Comparison of ENCODE assay signal across 19 cellular contexts in genomic region chr9:89532478-89532877, GRCh38. TPM values are rescaled to one million over a fixed set of nuclear protein-coding genes. Genes with fewer than 3 reads are reported as not detected.
DNase-seq lines count a peak whose midpoint lies in the region; ATAC-seq, FAIRE-seq and TF ChIP-seq lines count a peak whose summit lies in the region.
"Had no signal": no experiment of that assay in that cellular context is flagged by ENCODE, and none has a peak within 500 bp of the region (broad histone marks: within the 10 kb centered on the region; RNA-seq: fewer than 3 reads in every experiment).

No MANE protein-coding gene starts in this region.

- POLR2A ChIA-PET in activated CD4-positive, alpha-beta T cell treated with anti-CD3 and anti-CD28 coated beads, Interleukin-2, amount 10 ng/mL, durations not matched to agents 7 days and 5 days (lab: Charles Lee), result interaction anchor here (0.7 kb wide), 2 partner anchors 9 to 11 kb away, joined by 3 read pairs; no protein-coding TSS in a partner anchor

- peaks cover 81% of the 10 kb centered on the region for H3K4me1 ChIP-seq in DND-41 (ENCODE audit: insufficient read depth, low read length)
- H3K4me1 ChIP-seq in mesendoderm (ENCODE audit: control insufficient read depth, low read depth, low read length), result no peaks in the 10 kb centered on the region

- H3K27me3 Mint-ChIP-seq in activated CD4-positive, alpha-beta T cell treated with anti-CD3 and anti-CD28 coated beads, Interleukin-2, amount 10 ng/mL, durations not matched to agents 7 days and 5 days, result no peaks in the 10 kb centered on the region
- H3K27me3 Mint-ChIP-seq: IgD-negative memory B cell had no signal

- no peak overlapping the region for H3K56ac ChIP-seq in mesendoderm (ENCODE audit: low read length)

- H3K27me3 ChIP-seq in DND-41 (ENCODE audit: insufficient read depth, low read length, poor library complexity), result no peaks in the 10 kb centered on the region
- no peaks in the 10 kb centered on the region for H3K27me3 ChIP-seq in dorsolateral prefrontal cortex
- no peaks in the 10 kb centered on the region for H3K27me3 ChIP-seq in mesendoderm (ENCODE audit: insufficient read depth, low read length, poor library complexity)
- H3K27me3 ChIP-seq: BLaER1, spleen had no signal

- no peak overlapping the region for H3K4me2 ChIP-seq in DND-41 (ENCODE audit: insufficient read depth, low read length)
- no peak overlapping the region for H3K4me2 ChIP-seq in mesendoderm (ENCODE audit: low read length)
- H3K4me2 ChIP-seq: BLaER1 had no signal

- intact Hi-C loops in dorsolateral prefrontal cortex (cut with DNase I), result no loop called here

- CTCF ChIA-PET in activated CD4-positive, alpha-beta T cell treated with anti-CD3 and anti-CD28 coated beads, Interleukin-2, amount 10 ng/mL, durations not matched to agents 7 days and 5 days (lab: Charles Lee), result interaction anchor here (2.0 to 5.1 kb wide), 2 partner anchors 10 to 16 kb away, joined by 10 to 23 read pairs; no protein-coding TSS in a partner anchor

- H3K4me3 ChIP-seq in DND-41 (ENCODE audit: low read depth in 1 of 2, low read length in 2 of 2) (no peak overlapping the region), dorsolateral prefrontal cortex (no peak overlapping the region), mesendoderm (ENCODE audit: low read length) (no peak overlapping the region)
- H3K4me3 ChIP-seq: BLaER1, spleen had no signal

- no peak overlapping the region for H2BK5ac ChIP-seq in mesendoderm (ENCODE audit: low read length)

- H3K27ac Mint-ChIP-seq in activated CD4-positive, alpha-beta T cell treated with anti-CD3 and anti-CD28 coated beads, Interleukin-2, amount 10 ng/mL, durations not matched to agents 7 days and 5 days, result peak overlapping the region; percentile 62
- H3K27ac Mint-ChIP-seq: IgD-negative memory B cell, WTC11 had no signal

- peak overlapping the region; percentile 42; the same call in 1 of the 2 replicates for H3K27ac ChIP-seq in DND-41 (ENCODE audit: low read length)
- peak overlapping the region in 55 of 59 donors; percentile 23 to 94 (median 77) for H3K27ac ChIP-seq in dorsolateral prefrontal cortex
- no peak overlapping the region for H3K27ac ChIP-seq in mesendoderm (ENCODE audit: low read depth, low read length)
- H3K27ac ChIP-seq: BLaER1 had no signal

- peaks cover 11% of the 10 kb centered on the region for H3K9me3 Mint-ChIP-seq in activated CD4-positive, alpha-beta T cell treated with anti-CD3 and anti-CD28 coated beads, Interleukin-2, amount 10 ng/mL, durations not matched to agents 7 days and 5 days

- H4K20me1 ChIP-seq in DND-41 (ENCODE audit: insufficient read depth, low read length), result no peaks in the 10 kb centered on the region
- H4K20me1 ChIP-seq: BLaER1 had no signal

- no CpG with 5 or more reads among the region's 4 CpGs for WGBS in mesendoderm (ENCODE audit: extremely low coverage, insufficient coverage, low lambda C conversion rate)

- no peak overlapping the region for H2AFZ ChIP-seq in DND-41 (ENCODE audit: low read depth, low read length)

- no peak overlapping the region for H2AK5ac ChIP-seq in mesendoderm (ENCODE audit: low read length)

- peaks cover 19% of the 10 kb centered on the region for H3K36me3 Mint-ChIP-seq in activated CD4-positive, alpha-beta T cell treated with anti-CD3 and anti-CD28 coated beads, Interleukin-2, amount 10 ng/mL, durations not matched to agents 7 days and 5 days (ENCODE audit: low read depth)
- H3K36me3 Mint-ChIP-seq: IgD-negative memory B cell had no signal

- H3K4me1 Mint-ChIP-seq in activated CD4-positive, alpha-beta T cell treated with anti-CD3 and anti-CD28 coated beads, Interleukin-2, amount 10 ng/mL, durations not matched to agents 7 days and 5 days, result peaks cover 98% of the 10 kb centered on the region

- no peaks in the 10 kb centered on the region for H3K79me1 ChIP-seq in mesendoderm (ENCODE audit: low read length)

- no peak overlapping the region for H2BK15ac ChIP-seq in mesendoderm (replicated peaks; ENCODE audit: low read depth)

- FAIRE-seq in H54 (lab: Jason Lieb, UNC), result no peak

- H3K9ac ChIP-seq in DND-41 (ENCODE audit: low read depth, low read length) (no peak overlapping the region), mesendoderm (ENCODE audit: low read length) (no peak overlapping the region)
- H3K9ac ChIP-seq: BLaER1 had no signal

- no peak overlapping the region for H4K8ac ChIP-seq in mesendoderm (ENCODE audit: low read depth, low read length)

- no peak overlapping the region for H3K4me3 Mint-ChIP-seq in activated CD4-positive, alpha-beta T cell treated with anti-CD3 and anti-CD28 coated beads, Interleukin-2, amount 10 ng/mL, durations not matched to agents 7 days and 5 days
- H3K4me3 Mint-ChIP-seq: IgD-negative memory B cell, WTC11 had no signal

- H2BK120ac ChIP-seq in mesendoderm (ENCODE audit: low read depth, low read length), result no peak overlapping the region

- no peak for TF ChIP-seq CTCF in DND-41 (IDR thresholded peaks at IDR 0.05; ENCODE audit: borderline replicate concordance, extremely low read depth, low read length, poor library complexity, severe bottlenecking)
- no peak for TF ChIP-seq CTCF in dorsolateral prefrontal cortex (IDR thresholded peaks at IDR 0.05 in 54 of 56, conservative IDR thresholded peaks at IDR 0.05 in 2 of 56; ENCODE audit: low read depth in 1 of 56, partially characterized antibody in 56 of 56)

- no peak overlapping the region for H3K4ac ChIP-seq in mesendoderm (ENCODE audit: low read depth, low read length)

- no peak overlapping the region for H3K18ac ChIP-seq in mesendoderm (ENCODE audit: low read length)

- H3K79me2 ChIP-seq in DND-41 (ENCODE audit: insufficient read depth, low read length) (0 out of 2 replicates have a peak, but pooled peaks cover 5% of the 10 kb centered on the region), mesendoderm (ENCODE audit: control insufficient read depth, insufficient read depth, low read length) (no peaks in the 10 kb centered on the region)

- H3K36me3 ChIP-seq in DND-41 (ENCODE audit: insufficient read depth, low read length) (no peaks in the 10 kb centered on the region), mesendoderm (ENCODE audit: control insufficient read depth, insufficient read depth, low read length) (no peaks in the 10 kb centered on the region)
- H3K36me3 ChIP-seq: BLaER1, spleen had no signal

- no peak overlapping the region for H3K23ac ChIP-seq in mesendoderm (ENCODE audit: low read length)

- H4K5ac ChIP-seq in mesendoderm (ENCODE audit: low read length), result no peak overlapping the region

- no peak for ATAC-seq in DND-41 (ENCODE audit: insufficient read depth, low read depth)
- ATAC-seq: WTC11 had no signal

- no peak for TF ChIP-seq POLR2A in H54 (IDR thresholded peaks at IDR 0.05; ENCODE audit: low read depth, low read length)

- no peaks in the 10 kb centered on the region for H3K9me3 ChIP-seq in DND-41 (ENCODE audit: insufficient read depth, low read length, severe bottlenecking)

- DNase-seq in DND-41, result no peak
- DNase-seq in activated CD4-positive, alpha-beta T cell treated with anti-CD3 and anti-CD28 coated beads, Interleukin-2, amount 10 ng/mL, durations not matched to agents 7 days and 5 days, result no peak
- peak in 1 of 10 donors; percentile 31 for DNase-seq in dorsolateral prefrontal cortex
- DNase-seq in stimulated activated CD4-positive, alpha-beta T cell treated with anti-CD3 and anti-CD28 coated beads, Interleukin-2, amount 100 ng/mL, for 24 hours, result peak; percentile 44 to 45
- DNase-seq in H54 (ENCODE audit: insufficient read length, low spot score), result no peak
- DNase-seq in HuH-7 (ENCODE audit: low spot score), result no peak
- no peak for DNase-seq in mesendoderm
- no peak for DNase-seq in epidermal melanocyte (ENCODE audit: insufficient read length, low spot score)
- DNase-seq: aorta; foreskin melanocyte; GF-D8; NCI-H1436; NCI-H526; SHP77; spleen; stimulated activated naive CD4-positive, alpha-beta T cell had no signal

RNA-seq across cellular contexts. Expression of gene SEMA4D, which starts 34.6 kb away (rescaled TPM):
- total RNA-seq in activated CD4-positive, alpha-beta T cell treated with anti-CD3 and anti-CD28 coated beads, Interleukin-2, amount 10 ng/mL, durations not matched to agents 7 days and 5 days, result 100 to 1,000 TPM; 334 to 336 TPM
- 100 to 1,000 TPM in 116 of 120 experiments, 10 to 100 TPM in 4; 90.5 to 697 (median 192) TPM for total RNA-seq in dorsolateral prefrontal cortex
- 8.6 TPM for polyA plus RNA-seq in mesendoderm (2013, experiment 1 of 2)
- 8.9 TPM for polyA plus RNA-seq in mesendoderm (2013, experiment 2 of 2)

Comparison
In these comparisons a context has a peak if more than half of its experiments do, and no peak if none do; other contexts are left out.
1. DNase-seq: peak in stimulated activated CD4-positive, alpha-beta T cell treated with anti-CD3 and anti-CD28 coated beads, Interleukin-2, amount 100 ng/mL, for 24 hours (2 of 2); none in DND-41 (single experiment), activated CD4-positive, alpha-beta T cell treated with anti-CD3 and anti-CD28 coated beads, Interleukin-2, amount 10 ng/mL, durations not matched to agents 7 days and 5 days (single experiment), H54 (single experiment), HuH-7 (single experiment), mesendoderm (single experiment) and epidermal melanocyte (single experiment).